8 cellular contexts compared by ENCODE assay signal in the genomic region with DNA sequence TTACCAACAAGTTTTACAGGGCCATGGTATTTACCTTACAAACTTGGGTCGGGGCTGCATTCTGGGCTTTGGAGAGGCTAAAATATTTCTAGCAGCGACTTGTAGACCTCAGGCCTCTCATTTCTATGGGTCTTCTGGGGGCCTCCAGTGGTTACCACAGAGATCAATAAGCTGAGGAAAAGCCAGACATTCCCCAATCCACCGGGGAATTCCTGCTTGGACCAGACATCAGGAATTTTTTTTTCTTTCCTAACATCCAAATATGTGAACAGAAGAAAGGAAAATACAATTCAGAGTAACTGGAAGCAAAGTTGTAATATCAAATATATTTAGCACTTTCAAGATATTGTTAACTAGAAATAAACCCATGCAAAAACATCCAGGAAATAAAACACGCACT. TPM values are rescaled to one million over a fixed set of nuclear protein-coding genes. Genes with fewer than 3 reads are reported as not detected.
A peak's percentile ranks its signal among the peaks of the same experiment; 100 is the strongest.
DNase-seq lines count a peak whose midpoint lies in the region; TF ChIP-seq lines count a peak whose summit lies in the region.
"Had no signal": no experiment of that assay in that cellular context is flagged by ENCODE, and none has a peak within 500 bp of the region (broad histone marks: within the 10 kb centered on the region; RNA-seq: fewer than 3 reads in every experiment).

No MANE protein-coding gene starts in this region.

- H3K4me3 ChIP-seq in HUES48 (ENCODE audit: low read depth, low read length) = peak overlapping the region; percentile 66
- H3K4me3 ChIP-seq in kidney epithelial cell (ENCODE audit: low read depth, low read length) = peak overlapping the region; percentile 61
- peak overlapping the region in 3 of 4 donors; percentile 57 to 81 (median 62) for H3K4me3 ChIP-seq in stomach
- H3K4me3 ChIP-seq: K562 had no signal

- CTCF ChIA-PET in MCF 10A (lab: Yijun Ruan, JAX) = interaction anchor here (0.5 to 4.0 kb wide), 8 partner anchors 10 to 192 kb away, joined by 3 to 16 read pairs (median 6); no protein-coding TSS in a partner anchor

- TF ChIP-seq EP300 in stomach (IDR thresholded peaks at IDR 0.05) = no peak

- H3K9me3 Mint-ChIP-seq in MCF 10A (ENCODE audit: unreplicated experiment) = no peaks in the 10 kb centered on the region

- WGBS in stomach, 5 donors = 67 to 79% (median 76%) methylated on average over 4 of the region's 4 CpGs

- H3K27ac ChIP-seq in HUES48 (ENCODE audit: low read depth, low read length) (no peak overlapping the region), stomach (peak overlapping the region in 2 of 5 donors; percentile 77 to 83)

- H3K9ac ChIP-seq in HUES48 (ENCODE audit: low read depth, low read length) = no peak overlapping the region

- no peaks in the 10 kb centered on the region for H3K27me3 Mint-ChIP-seq in MCF 10A (ENCODE audit: insufficient read depth, unreplicated experiment)

- H3K4me3 Mint-ChIP-seq in MCF 10A (ENCODE audit: unreplicated experiment) = peak overlapping the region; percentile 82

- no peak for TF ChIP-seq POLR2A in stomach (IDR thresholded peaks at IDR 0.05)

- DNase-seq in MCF 10A (ENCODE audit: unreplicated experiment) (no peak), kidney epithelial cell (ENCODE audit: low read depth) (no peak), stomach (no peak), mesenteric fat pad (ENCODE audit: low spot score) (no peak), NK-92 (lab: John Stamatoyannopoulos, UW; ENCODE audit: unreplicated experiment) (no peak), NCI-H69 (lab: John Stamatoyannopoulos, UW) (no peak)

- no peak for TF ChIP-seq CTCF in MCF 10A (IDR thresholded peaks at IDR 0.05; ENCODE audit: unreplicated experiment)
- TF ChIP-seq CTCF in kidney epithelial cell (IDR thresholded peaks at IDR 0.05; ENCODE audit: insufficient read depth, low read length, poor library complexity, severe bottlenecking) = no peak
- TF ChIP-seq CTCF in stomach (IDR thresholded peaks at IDR 0.05) = no peak

- no peak overlapping the region for H3K27ac Mint-ChIP-seq in MCF 10A (ENCODE audit: low read depth, unreplicated experiment)

- H3K36me3 ChIP-seq in HUES48 (ENCODE audit: control insufficient read depth, insufficient read depth, low read length) (peaks cover 16% of the 10 kb centered on the region), kidney epithelial cell (ENCODE audit: control insufficient read depth, insufficient read depth, low read length) (no peaks in the 10 kb centered on the region), stomach (no peaks in the 10 kb centered on the region)

- peaks cover 16% of the 10 kb centered on the region for H3K36me3 Mint-ChIP-seq in MCF 10A (ENCODE audit: insufficient read depth, unreplicated experiment)

- H3K9me3 ChIP-seq in HUES48 (ENCODE audit: control insufficient read depth, insufficient read depth, low read length) (no peaks in the 10 kb centered on the region), stomach (no peaks in the 10 kb centered on the region)

- TSS peak; percentile 36 for BruUV-seq in MCF 10A (replicated peaks; lab: Mats Ljungman, UMichigan)

- peaks cover 5% of the 10 kb centered on the region for H3K4me1 Mint-ChIP-seq in MCF 10A (ENCODE audit: insufficient read depth, unreplicated experiment)

- H3K27me3 ChIP-seq in HUES48 (ENCODE audit: control insufficient read depth, insufficient read depth, low read length) (peaks cover 17% of the 10 kb centered on the region), kidney epithelial cell (ENCODE audit: control insufficient read depth, insufficient read depth, low read length) (no peaks in the 10 kb centered on the region), stomach (peaks cover 0 to 60% (median 32%) of the 10 kb centered on the region in 3 donors)

- intact Hi-C loops in MCF 10A (cut with micrococcal nuclease) = no loop called here
- intact Hi-C loops in stomach (cut with DNase I; ENCODE audit: low total_unique reads) = no loop called here

- POLR2A ChIA-PET in MCF 10A (lab: Yijun Ruan, JAX) = interaction anchor here (0.6 to 3.4 kb wide), 10 partner anchors 9 to 1794 kb away, joined by 3 to 31 read pairs (median 4); partner anchors contain the start of genes DNAJC3 and RAP2A

- peaks cover 26% of the 10 kb centered on the region for H3K4me1 ChIP-seq in HUES48 (ENCODE audit: control insufficient read depth, insufficient read depth, low read length)
- H3K4me1 ChIP-seq in stomach = peaks cover 27 to 43% (median 34%) of the 10 kb centered on the region in 4 donors

RNA-seq across cellular contexts. Expression of gene DZIP1, which starts 1.5 kb away (rescaled TPM):
- total RNA-seq in MCF 10A (2022) (16.4 and 22.1 TPM in 2 replicates), kidney epithelial cell (25.3 and 29.0 TPM in 2 replicates), stomach (10 to 100 TPM; 12.2 to 25.2 (median 19.2) TPM), mesenteric fat pad (7.8 TPM)
- polyA plus RNA-seq in stomach = 10 to 100 TPM in 2 of 3 donors, 1 to 10 TPM in 1; 4.7 to 18.2 (median 12.9) TPM
- polyA plus RNA-seq: K562 had no signal

RNA-seq across cellular contexts. Expression of gene DNAJC3, which starts 33.9 kb away (rescaled TPM):
- total RNA-seq in MCF 10A (2022) = 113 and 132 TPM in 2 replicates
- total RNA-seq in kidney epithelial cell = 45.5 and 49.7 TPM in 2 replicates
- total RNA-seq in stomach = 100 to 1,000 TPM in 1 of 5 donors, 10 to 100 TPM in 3, 1 to 10 TPM in 1; 9.9 to 102 (median 19.6) TPM
- polyA plus RNA-seq in stomach = 10 to 100 TPM in 1 of 3 donors, 1 to 10 TPM in 2; 6.3 to 10.7 (median 8.8) TPM
- 55.1 TPM for total RNA-seq in mesenteric fat pad
